8 cellular contexts compared by ENCODE assay signal in the genomic region with DNA sequence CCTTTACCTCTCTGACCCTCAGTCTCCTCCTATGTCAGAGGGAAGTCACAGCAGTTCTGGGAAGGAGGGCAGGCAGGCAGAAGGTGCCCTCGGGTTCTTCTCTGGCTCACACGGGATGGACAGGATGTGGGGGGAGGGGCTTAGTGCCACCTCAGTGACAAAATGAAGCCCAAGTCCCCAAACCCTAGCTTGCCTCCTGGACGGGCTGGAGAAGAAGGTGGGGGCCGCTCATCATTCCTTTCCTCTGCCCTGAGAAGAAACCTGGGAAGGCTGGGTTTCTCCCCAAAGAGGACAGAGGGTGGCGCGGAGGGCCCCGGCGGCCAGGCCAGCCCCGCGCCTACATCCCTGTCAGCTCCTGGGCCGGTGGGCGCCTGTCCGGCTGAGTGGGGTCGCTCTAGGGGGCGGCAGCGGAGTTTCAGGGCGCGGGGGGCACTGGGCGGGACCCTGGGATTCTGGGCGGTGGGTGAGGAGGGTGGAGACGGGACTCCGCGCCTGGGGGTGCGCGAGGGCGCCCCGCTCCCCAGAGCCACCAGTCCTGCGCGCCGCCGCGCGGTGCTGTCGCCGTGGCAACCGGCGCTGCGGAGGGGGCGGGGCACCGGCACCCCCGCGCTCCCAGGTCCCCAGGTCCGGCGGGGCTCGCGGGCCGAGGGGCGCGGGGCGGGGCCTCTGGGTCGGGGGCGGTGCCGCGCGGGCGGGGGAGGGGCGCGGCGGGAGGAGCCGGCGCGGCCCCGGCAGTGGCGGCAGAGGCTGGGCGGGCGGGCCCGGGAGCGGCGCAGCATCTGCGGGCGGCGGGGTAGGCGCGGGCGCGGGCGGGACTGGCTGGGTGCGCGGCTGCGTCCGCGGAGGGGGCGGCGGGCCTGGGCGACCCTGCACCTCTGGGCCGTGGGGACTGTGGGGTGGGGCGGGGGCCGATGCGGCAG. TPM values are rescaled to one million over a fixed set of nuclear protein-coding genes. Genes with fewer than 3 reads are reported as not detected.
A peak's percentile ranks its signal among the peaks of the same experiment; 100 is the strongest.
DNase-seq lines count a peak whose midpoint lies in the region; ATAC-seq and TF ChIP-seq lines count a peak whose summit lies in the region.

Gene TMEM121, plus strand, starts transcription at position 723 of the 920 bp plus-strand sequence. CDS start 2,252 bp downstream, outside the sequence.

- H3K27ac ChIP-seq in Panc1 (ENCODE audit: low read length) (no peak within 1 kb of the TSS), caudate nucleus (ENCODE audit: low read depth, low read length) (peak within 1 kb of the TSS; percentile 78)

- no peaks in the 10 kb centered on the region for H3K36me3 ChIP-seq in Panc1 (ENCODE audit: control insufficient read depth, insufficient read depth, low read length)

- no peaks in the 10 kb centered on the region for H3K27me3 ChIP-seq in Panc1 (ENCODE audit: control insufficient read depth, insufficient read depth, low read length)

- H3K4me1 ChIP-seq in Panc1 (ENCODE audit: control insufficient read depth, insufficient read depth, low read length): no peaks in the 10 kb centered on the region

- peak; percentile 49 for ATAC-seq in Panc1
- no peak for ATAC-seq in GM21825 (IDR thresholded peaks at IDR 0.05; ENCODE audit: unreplicated experiment)
- ATAC-seq in GM18520 (IDR thresholded peaks at IDR 0.05; ENCODE audit: unreplicated experiment): no peak

- DNase-seq in GM10248 (ENCODE audit: extremely low spot score) (peak; percentile 64), Panc1 (ENCODE audit: low read depth, low spot score) (no peak), caudate nucleus (lab: John Stamatoyannopoulos, UW) (peak in 15 of 61 donors; percentile 13 to 79 (median 47)), left kidney (ENCODE audit: low read depth, low spot score) (peak; percentile 60), SKM-1 treated with dmso at 0.1 percent for 144 hours (lab: John Stamatoyannopoulos, UW; ENCODE audit: unreplicated experiment) (no peak)
- peak; percentile 59 for DNase-seq in stimulated activated CD8-positive, alpha-beta memory T cell treated with anti-CD3 and anti-CD28 coated beads, Interleukin-4, amount 100 ng/mL, for 48 hours

- intact Hi-C loops in Panc1 (cut with micrococcal nuclease; ENCODE audit: unreplicated experiment): no loop called here

- H3K9me3 ChIP-seq in Panc1 (ENCODE audit: control insufficient read depth, insufficient read depth, low read depth, low read length): no peaks in the 10 kb centered on the region

- peak within 1 kb of the TSS; percentile 37 to 52 for H3K4me3 ChIP-seq in Panc1 (ENCODE audit: low read depth in 2 of 2, low read length in 2 of 2)

- BruUV-seq in Panc1 (replicated peaks; lab: Mats Ljungman, UMichigan): no TSS peak

- no peak for TF ChIP-seq CTCF in GM10248 (IDR thresholded peaks at IDR 0.05; ENCODE audit: control extremely low read depth, extremely low read depth, low read depth, missing control alignments)
- TF ChIP-seq CTCF in Panc1 (IDR thresholded peaks at IDR 0.05): no peak

- in situ Hi-C loops in Panc1 (cut with HindIII; ENCODE audit: low pct_unique_long_range_greater_than_20kb, low sequenced_read_pairs): no loop called here

- CTCF ChIA-PET in GM10248 (lab: Yijun Ruan, JAX): interaction anchor here (0.7 to 1.0 kb wide), 2 partner anchors 9 to 892 kb away, joined by 3 to 4 read pairs; no protein-coding TSS in a partner anchor
- CTCF ChIA-PET in Panc1 (lab: Charles Lee): no interaction called here

- POLR2A ChIA-PET in GM10248 (lab: Yijun Ruan, JAX): no interaction called here
- POLR2A ChIA-PET in Panc1 (lab: Charles Lee): no interaction called here

RNA-seq across cellular contexts. Expression of gene TMEM121, which starts in this region (rescaled TPM):
- 4.6 TPM for total RNA-seq in Panc1 (2021; ENCODE audit: unreplicated experiment)
- 8.4 TPM for polyA plus RNA-seq in Panc1 (2012; ENCODE audit: insufficient read length)

Comparison
In these comparisons a context has a peak if more than half of its experiments do, and no peak if none do; other contexts are left out.
1. DNase-seq: peak in GM10248 (single experiment), left kidney (single experiment) and stimulated activated CD8-positive, alpha-beta memory T cell treated with anti-CD3 and anti-CD28 coated beads, Interleukin-4, amount 100 ng/mL, for 48 hours (single experiment); none in Panc1 (single experiment) and SKM-1 treated with dmso at 0.1 percent for 144 hours (single experiment).